21 cellular contexts compared by ENCODE assay signal in genomic region chr12:3317481-3317815, GRCh38.
DNase-seq lines count a peak whose midpoint lies in the region; ATAC-seq lines count a peak whose summit lies in the region.
"Had no signal": no experiment of that assay in that cellular context is flagged by ENCODE, and none has a peak within 500 bp of the region (broad histone marks: within the 10 kb centered on the region; RNA-seq: fewer than 3 reads in every experiment).

No MANE protein-coding gene starts in this region.

- DNase-seq in DMS53 (lab: John Stamatoyannopoulos, UW) (peak; percentile 83), caudate nucleus (lab: John Stamatoyannopoulos, UW) (no peak), cerebellar cortex (ENCODE audit: low spot score) (no peak)
- DNase-seq: 8988T; ACHN; AML-193; BE2C; Caco-2; CD4-positive, CD25-positive, alpha-beta regulatory T cell; CD8-positive, alpha-beta T cell; DMS153; DMS79 treated with DMSO at 0.1 percent for 48 hours; GF-D8; GM23248; H7; HCEC 1CT had no signal

- H3K4me2 ChIP-seq in BLaER1, result peak overlapping the region; percentile 83
- H3K4me2 ChIP-seq: A549 had no signal

- H3K9me3 ChIP-seq in BLaER1, result no peaks in the 10 kb centered on the region
- H3K9me3 ChIP-seq: A549, BE2C, Caco-2 had no signal

- no peaks in the 10 kb centered on the region for H3K36me3 ChIP-seq in BLaER1
- H3K36me3 ChIP-seq: BE2C had no signal

- peaks cover 43% of the 10 kb centered on the region for H3K4me1 ChIP-seq in BLaER1
- H3K4me1 ChIP-seq: A549 had no signal

- ATAC-seq in HG03280 (IDR thresholded peaks at IDR 0.05; ENCODE audit: unreplicated experiment), result no peak
- ATAC-seq in GM21515 (IDR thresholded peaks at IDR 0.05; ENCODE audit: unreplicated experiment), result no peak
- ATAC-seq: A549; CD8-positive, alpha-beta T cell had no signal

- H4K20me1 ChIP-seq in BLaER1, result no peaks in the 10 kb centered on the region

- H3K27me3 ChIP-seq in BLaER1, result no peaks in the 10 kb centered on the region
- H3K27me3 ChIP-seq: BE2C had no signal

- no peak overlapping the region for H3K9ac ChIP-seq in BLaER1
- H3K9ac ChIP-seq: GM23248 had no signal

- H3K27ac ChIP-seq in BLaER1, result no peak overlapping the region
- H3K27ac ChIP-seq in caudate nucleus (ENCODE audit: low read depth, low read length), result peak overlapping the region; percentile 73
- H3K27ac ChIP-seq: A549, C4-2B, GM23248 had no signal

- no peak overlapping the region for H3K4me3 ChIP-seq in BLaER1
- H3K4me3 ChIP-seq: A549, GM23248 had no signal
